ENCODE assay signal across 1 cellular context in genomic region chr1:31815752-31816484, GRCh38.
TF ChIP-seq lines count a peak whose summit lies in the region.

Gene SPOCD1, minus strand, starts transcription at chr1:31816022. Its CDS starts 689 bp downstream, at chr1:31815333.

TF ChIP-seq in HCT116, 20 proteins besides CTCF, POLR2A, EP300 and RAD21 (continued from another document):
- TF ChIP-seq, protein P1, sequence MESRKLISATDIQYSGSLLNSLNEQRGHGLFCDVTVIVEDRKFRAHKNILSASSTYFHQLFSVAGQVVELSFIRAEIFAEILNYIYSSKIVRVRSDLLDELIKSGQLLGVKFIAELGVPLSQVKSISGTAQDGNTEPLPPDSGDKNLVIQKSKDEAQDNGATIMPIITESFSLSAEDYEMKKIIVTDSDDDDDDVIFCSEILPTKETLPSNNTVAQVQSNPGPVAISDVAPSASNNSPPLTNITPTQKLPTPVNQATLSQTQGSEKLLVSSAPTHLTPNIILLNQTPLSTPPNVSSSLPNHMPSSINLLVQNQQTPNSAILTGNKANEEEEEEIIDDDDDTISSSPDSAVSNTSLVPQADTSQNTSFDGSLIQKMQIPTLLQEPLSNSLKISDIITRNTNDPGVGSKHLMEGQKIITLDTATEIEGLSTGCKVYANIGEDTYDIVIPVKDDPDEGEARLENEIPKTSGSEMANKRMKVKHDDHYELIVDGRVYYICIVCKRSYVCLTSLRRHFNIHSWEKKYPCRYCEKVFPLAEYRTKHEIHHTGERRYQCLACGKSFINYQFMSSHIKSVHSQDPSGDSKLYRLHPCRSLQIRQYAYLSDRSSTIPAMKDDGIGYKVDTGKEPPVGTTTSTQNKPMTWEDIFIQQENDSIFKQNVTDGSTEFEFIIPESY (IDR thresholded peaks at IDR 0.05; ENCODE audit: extremely low read depth, insufficient replicate concordance, low read length): no peak
- no peak for TF ChIP-seq ZNF274 (IDR thresholded peaks at IDR 0.05; ENCODE audit: low read depth, low read length)
- TF ChIP-seq, protein P2, sequence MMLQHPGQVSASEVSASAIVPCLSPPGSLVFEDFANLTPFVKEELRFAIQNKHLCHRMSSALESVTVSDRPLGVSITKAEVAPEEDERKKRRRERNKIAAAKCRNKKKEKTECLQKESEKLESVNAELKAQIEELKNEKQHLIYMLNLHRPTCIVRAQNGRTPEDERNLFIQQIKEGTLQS (IDR thresholded peaks at IDR 0.05): no peak
- peak; percentile 98 for TF ChIP-seq EGR1 (IDR thresholded peaks at IDR 0.05; ENCODE audit: low read depth)
- no peak; the same call in 1 of the 2 replicates for TF ChIP-seq SP1 (IDR thresholded peaks at IDR 0.05; ENCODE audit: low read depth)
- TF ChIP-seq CEBPB (IDR thresholded peaks at IDR 0.05; ENCODE audit: low read depth): no peak
TF ChIP-seq in HCT116: peak in this region for 5.
